ENCODE assay signal across 8 cellular contexts in genomic region chr17:34980353-34980680, GRCh38. TPM values are rescaled to one million over a fixed set of nuclear protein-coding genes. Genes with fewer than 3 reads are reported as not detected.
DNase-seq lines count a peak whose midpoint lies in the region; ATAC-seq and TF ChIP-seq lines count a peak whose summit lies in the region.

Gene LIG3, plus strand, starts transcription at chr17:34980512. Its CDS starts 2,494 bp downstream, at chr17:34983006.

- H3K4me3 Mint-ChIP-seq in activated naive CD8-positive, alpha-beta T cell treated with anti-CD3 and anti-CD28 coated beads, Interleukin-2, amount 10 ng/mL, durations not matched to agents 7 days and 5 days: peak within 1 kb of the TSS; percentile 91

- peak within 1 kb of the TSS; percentile 93 for H3K27ac Mint-ChIP-seq in activated naive CD8-positive, alpha-beta T cell treated with anti-CD3 and anti-CD28 coated beads, Interleukin-2, amount 10 ng/mL, durations not matched to agents 7 days and 5 days

- intact Hi-C loops in Right ventricle myocardium inferior (cut with DNase I) (loop anchor here (1.0 to 5.0 kb wide), 2 partner anchors 19 to 107 kb away; partner anchors contain the start of genes CCT6B and ZNF830), ovary (cut with DNase I) (loop anchor here in 1 of 4 donors (10.0 kb wide), 1 partner anchor 104 kb away; no protein-coding TSS in a partner anchor), thyroid gland (cut with DNase I) (loop anchor here (10.0 kb wide), 1 partner anchor 264 kb away; the partner anchor contains the start of gene SLFN5)

- H3K4me3 ChIP-seq in SU-DHL-6 (ENCODE audit: insufficient read depth, low read length, poor library complexity, severe bottlenecking): peak within 1 kb of the TSS; percentile 80
- H3K4me3 ChIP-seq in ovary: peak within 1 kb of the TSS; percentile 84
- peak within 1 kb of the TSS; percentile 67 to 87 (median 86) for H3K4me3 ChIP-seq in thyroid gland (replicated peaks in 1 of 3)

- H3K27me3 ChIP-seq in SU-DHL-6 (ENCODE audit: low read length) (no peaks in the 10 kb centered on the region), ovary (no peaks in the 10 kb centered on the region), thyroid gland (no peaks in the 10 kb centered on the region)

- ATAC-seq in HG02759 (IDR thresholded peaks at IDR 0.05; ENCODE audit: unreplicated experiment) (peak; percentile 84), Right ventricle myocardium inferior (peak; percentile 92)
- peak; percentile 82 for ATAC-seq in activated naive CD8-positive, alpha-beta T cell treated with anti-CD3 and anti-CD28 coated beads, Interleukin-2, amount 10 ng/mL, durations not matched to agents 7 days and 5 days (ENCODE audit: low read depth)

- peak; percentile 59 for TF ChIP-seq POLR2A in GM10847 (IDR thresholded peaks at IDR 0.05; ENCODE audit: extremely low read depth, insufficient read length)
- TF ChIP-seq POLR2A in ovary (IDR thresholded peaks at IDR 0.05): peak; percentile 76
- peak in 1 of 2 donors; percentile 84 for TF ChIP-seq POLR2A in thyroid gland (IDR thresholded peaks at IDR 0.05)

- no peaks in the 10 kb centered on the region for H4K20me1 ChIP-seq in SU-DHL-6 (ENCODE audit: low read depth, low read length)

- no peaks in the 10 kb centered on the region for H3F3A ChIP-seq in SU-DHL-6 (ENCODE audit: insufficient read depth)

- peaks cover 10% of the 10 kb centered on the region; the same call in 1 of the 2 replicates for H3K79me2 ChIP-seq in SU-DHL-6 (ENCODE audit: insufficient read depth, low read length)

- H3K9me2 ChIP-seq in SU-DHL-6 (replicated peaks; ENCODE audit: insufficient read depth, low read length): no peaks in the 10 kb centered on the region

- H3K4me1 ChIP-seq in ovary (ENCODE audit: insufficient read depth): peaks cover 8% of the 10 kb centered on the region
- H3K4me1 ChIP-seq in thyroid gland: peaks cover 13 to 16% of the 10 kb centered on the region in 2 donors

- peak; percentile 92 to 97 (median 92) for DNase-seq in NCI-H1417 (lab: John Stamatoyannopoulos, UW)
- peak; percentile 95 for DNase-seq in activated naive CD8-positive, alpha-beta T cell treated with anti-CD3 and anti-CD28 coated beads, Interleukin-2, amount 10 ng/mL, durations not matched to agents 7 days and 5 days
- DNase-seq in Right ventricle myocardium inferior (ENCODE audit: missing footprints): peak; percentile 96
- DNase-seq in ovary: peak; percentile 94 to 97 (median 96)
- peak; percentile 95 to 96 for DNase-seq in thyroid gland

- no peaks in the 10 kb centered on the region for H3K27me3 Mint-ChIP-seq in activated naive CD8-positive, alpha-beta T cell treated with anti-CD3 and anti-CD28 coated beads, Interleukin-2, amount 10 ng/mL, durations not matched to agents 7 days and 5 days

- TF ChIP-seq CTCF in SU-DHL-6 (IDR thresholded peaks at IDR 0.05; ENCODE audit: insufficient read depth, low read length, poor library complexity, severe bottlenecking) (no peak), ovary (IDR thresholded peaks at IDR 0.05) (no peak), thyroid gland (IDR thresholded peaks at IDR 0.05) (no peak)

- peaks cover 2% of the 10 kb centered on the region for H3K36me3 Mint-ChIP-seq in activated naive CD8-positive, alpha-beta T cell treated with anti-CD3 and anti-CD28 coated beads, Interleukin-2, amount 10 ng/mL, durations not matched to agents 7 days and 5 days

- peak within 1 kb of the TSS; percentile 85 for H3K27ac ChIP-seq in SU-DHL-6 (ENCODE audit: low read depth, low read length)
- peak within 1 kb of the TSS; percentile 99 to 100 for H3K27ac ChIP-seq in ovary
- peak within 1 kb of the TSS; percentile 98 to 99 (median 99) for H3K27ac ChIP-seq in thyroid gland

- no peaks in the 10 kb centered on the region for H3K9me3 Mint-ChIP-seq in activated naive CD8-positive, alpha-beta T cell treated with anti-CD3 and anti-CD28 coated beads, Interleukin-2, amount 10 ng/mL, durations not matched to agents 7 days and 5 days

- no peaks in the 10 kb centered on the region for H3K36me3 ChIP-seq in SU-DHL-6 (ENCODE audit: low read length)
- no peaks in the 10 kb centered on the region for H3K36me3 ChIP-seq in ovary
- H3K36me3 ChIP-seq in thyroid gland: no peaks in the 10 kb centered on the region

- POLR2A ChIA-PET in activated naive CD8-positive, alpha-beta T cell treated with anti-CD3 and anti-CD28 coated beads, Interleukin-2, amount 10 ng/mL, durations not matched to agents 7 days and 5 days (lab: Charles Lee): interaction anchor here (1.0 to 3.4 kb wide), 10 partner anchors 11 to 139 kb away, joined by 3 to 23 read pairs (median 7); partner anchors contain the start of genes CCT6B, RAD51D and ZNF830

- peaks cover 31% of the 10 kb centered on the region for H3K4me1 Mint-ChIP-seq in activated naive CD8-positive, alpha-beta T cell treated with anti-CD3 and anti-CD28 coated beads, Interleukin-2, amount 10 ng/mL, durations not matched to agents 7 days and 5 days

- 0 to 1% (median 0%) methylated on average over 20 to 39 of the region's 39 CpGs for WGBS in ovary, 3 donors
- 0% methylated on average over 17 of the region's 39 CpGs; no CpG with 5 or more reads in 1 of the 2 donors for WGBS in thyroid gland, 2 donors

- H3K9me3 ChIP-seq in SU-DHL-6 (ENCODE audit: insufficient read depth, low read length) (no peaks in the 10 kb centered on the region), ovary (no peaks in the 10 kb centered on the region), thyroid gland (no peaks in the 10 kb centered on the region)

- H2AFZ ChIP-seq in SU-DHL-6 (ENCODE audit: low read depth, low read length, severe bottlenecking): peak within 1 kb of the TSS; percentile 99

- no peak for TF ChIP-seq EP300 in ovary (IDR thresholded peaks at IDR 0.05)

- peak within 1 kb of the TSS; percentile 93 for H3K9ac ChIP-seq in SU-DHL-6 (ENCODE audit: low read length)

- peak within 1 kb of the TSS; percentile 97 for H3K4me2 ChIP-seq in SU-DHL-6 (ENCODE audit: low read depth, low read length, poor library complexity, severe bottlenecking)

RNA-seq across cellular contexts. Expression of gene LIG3, which starts in this region (rescaled TPM):
- 10 to 100 TPM; 39.7 to 40.3 TPM for total RNA-seq in activated naive CD8-positive, alpha-beta T cell treated with anti-CD3 and anti-CD28 coated beads, Interleukin-2, amount 10 ng/mL, durations not matched to agents 7 days and 5 days
- total RNA-seq in Right ventricle myocardium inferior: 20.5 TPM
- total RNA-seq in ovary: 10 to 100 TPM; 21.0 to 63.2 (median 52.0) TPM
- polyA plus RNA-seq in ovary: 10 to 100 TPM; 10.9 to 33.1 TPM
- total RNA-seq in thyroid gland: 100 to 1,000 TPM in 1 of 4 donors, 10 to 100 TPM in 3; 34.5 to 103 (median 46.7) TPM

Comparison
In these comparisons a context has a peak if more than half of its experiments do, and no peak if none do; other contexts are left out.
1. Peak in every context shown above with its lines: DNase-seq, ATAC-seq, H3K4me3 ChIP-seq and H3K27ac ChIP-seq.